Comparison of ENCODE assay signal across 26 cellular contexts in genomic region chr3:33901862-33902563, GRCh38.
"Had no signal": no experiment of that assay in that cellular context is flagged by ENCODE, and none has a peak within 500 bp of the region (broad histone marks: within the 10 kb centered on the region; RNA-seq: fewer than 3 reads in every experiment).

No MANE protein-coding gene starts in this region.

- DNase-seq: activated CD4-positive, alpha-beta memory T cell treated with anti-CD3 and anti-CD28 coated beads for 36 hours; activated CD4-positive, alpha-beta T cell treated with anti-CD3 and anti-CD28 coated beads, Interleukin-2, amount 10 ng/mL, durations not matched to agents 24 days and 14 days; activated CD4-positive, CD25-positive, alpha-beta regulatory T cell treated with anti-CD3 and anti-CD28 coated beads, Interleukin-2, amount 50 U/mL, for 72 hours; activated CD8-positive, alpha-beta memory T cell treated with anti-CD3 and anti-CD28 coated beads, Interleukin-2, amount 50 U/mL, for 4 hours; activated effector memory CD4-positive, alpha-beta T cell treated with anti-CD3 and anti-CD28 coated beads, Interleukin-2, amount 50 U/mL, for 16 hours; activated naive CD4-positive, alpha-beta T cell treated with anti-CD3 and anti-CD28 coated beads for 36 hours; activated naive CD8-positive, alpha-beta T cell treated with anti-CD3 and anti-CD28 coated beads for 36 hours; activated T-cell treated with anti-CD3 and anti-CD28 coated beads, Interleukin-2, amount 50 U/mL, for 1 hour; adrenal gland; aorta; body of pancreas; cortex of kidney; gastrocnemius medialis; hippocampal formation; immature natural killer cell; natural killer cell; occipital lobe; psoas muscle; stimulated activated CD4-positive, alpha-beta T cell treated with anti-CD3 and anti-CD28 coated beads, Interleukin-15, amount 100 ng/mL, for 24 hours; stimulated activated CD4-positive, alpha-beta T cell treated with anti-CD3 and anti-CD28 coated beads, Interleukin-2, amount 100 ng/mL, for 24 hours; stimulated activated naive CD4-positive, alpha-beta T cell; T-helper 9 cell had no signal

- ATAC-seq: body of pancreas, gastrocnemius medialis, natural killer cell, psoas muscle had no signal

- H3K27ac ChIP-seq: adrenal gland, body of pancreas, cardiac muscle cell, gastrocnemius medialis, neural progenitor cell, parathyroid adenoma, psoas muscle, tibial nerve had no signal
